In the genomic region with DNA sequence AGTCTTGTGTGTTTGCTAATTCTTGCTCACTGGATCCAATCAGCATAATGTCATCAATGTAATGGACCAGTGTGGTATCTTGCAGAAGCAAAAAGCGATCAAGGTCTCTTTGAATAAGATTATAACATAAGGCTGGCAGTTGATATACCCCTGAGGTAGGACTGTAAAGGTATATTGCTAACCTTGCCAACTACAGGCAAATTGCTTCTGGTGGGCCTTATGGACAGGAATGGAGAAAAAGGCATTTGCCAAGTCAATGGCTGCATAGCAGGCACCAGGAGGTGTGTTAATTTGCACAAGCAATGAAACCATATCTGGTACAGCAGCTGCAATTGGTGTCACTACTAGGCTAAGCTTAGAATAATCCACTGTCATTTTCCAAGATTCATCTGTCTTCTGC, we compare ENCODE assay signal across 1 cellular context.
TF ChIP-seq lines count a peak whose summit lies in the region.
"Not testable (repeated sequence)": the region's sequence is repeated elsewhere in the genome, so short reads cannot be mapped to it uniquely, and the experiment has no call there.

No MANE protein-coding gene starts in this region.

- POLR2A ChIA-PET in HEK293 (lab: Yijun Ruan, JAX) = not testable (repeated sequence)

- not testable (repeated sequence) for H3K27ac ChIP-seq in HEK293 (ENCODE audit: extremely low read depth, low read depth, low read length)

- not testable (repeated sequence) for H3K36me3 ChIP-seq in HEK293 (ENCODE audit: control insufficient read depth in 2 of 2, insufficient read depth in 1 of 2, low read length in 2 of 2)

- TF ChIP-seq CTCF in HEK293 (tag by site-specific recombination; IDR thresholded peaks at IDR 0.05) = not testable (repeated sequence)

- H3K4me3 ChIP-seq in HEK293 (ENCODE audit: low read depth, low read length) = not testable (repeated sequence)

- H3K9me3 ChIP-seq in HEK293 (ENCODE audit: control insufficient read depth, insufficient read depth, low read depth, low read length) = not testable (repeated sequence)

- CTCF ChIA-PET in HEK293 (lab: Yijun Ruan, JAX) = not testable (repeated sequence)

- H3K4me1 ChIP-seq in HEK293 (ENCODE audit: control insufficient read depth, insufficient read depth, low read length) = not testable (repeated sequence)

TF ChIP-seq in HEK293, 187 proteins besides CTCF, POLR2A, EP300 and RAD21:
- peak; percentile 93 for TF ChIP-seq ZNF157 (tag by site-specific recombination; IDR thresholded peaks at IDR 0.05)
